Comparison of ENCODE assay signal across 14 cellular contexts in the genomic region with DNA sequence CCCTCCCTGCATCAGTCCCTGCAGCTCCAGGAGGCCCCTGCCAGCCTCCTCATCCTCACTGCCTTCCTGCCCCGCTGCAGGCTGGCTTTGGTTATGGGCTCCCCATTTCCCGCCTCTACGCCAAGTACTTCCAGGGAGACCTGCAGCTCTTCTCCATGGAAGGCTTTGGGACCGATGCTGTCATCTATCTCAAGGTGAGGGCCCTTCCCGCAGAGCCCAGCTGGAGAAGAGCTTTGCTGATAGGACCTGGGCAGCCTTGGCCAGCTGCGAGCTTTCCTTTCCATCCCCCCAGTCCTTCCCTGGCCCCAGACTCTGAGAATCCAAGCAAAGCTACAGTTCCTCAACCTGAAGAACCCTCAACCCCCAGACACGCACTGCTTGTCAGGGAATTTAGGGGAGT. TPM values are rescaled to one million over a fixed set of nuclear protein-coding genes. Genes with fewer than 3 reads are reported as not detected.
"Had no signal": no experiment of that assay in that cellular context is flagged by ENCODE, and none has a peak within 500 bp of the region (broad histone marks: within the 10 kb centered on the region; RNA-seq: fewer than 3 reads in every experiment).

No MANE protein-coding gene starts in this region.

- H3K4me3 Mint-ChIP-seq: immature natural killer cell, nephron progenitor cell, WTC11 had no signal

- H3K27ac Mint-ChIP-seq: immature natural killer cell, WTC11 had no signal

- H3K36me3 Mint-ChIP-seq: activated naive CD4-positive, alpha-beta T cell treated with anti-CD3 and anti-CD28 coated beads, Interleukin-2, amount 50 U/mL, for 72 hours; WTC11 had no signal

- DNase-seq: activated T-cell treated with anti-CD3 and anti-CD28 coated beads, Interleukin-2, amount 50 U/mL, for 1 hour; immature natural killer cell; mesenchymal stem cell; nephron progenitor cell; stimulated activated CD4-positive, alpha-beta T cell treated with anti-CD3 and anti-CD28 coated beads, Interleukin-2, amount 100 ng/mL, for 48 hours; stimulated activated CD8-positive, alpha-beta memory T cell treated with anti-CD3 and anti-CD28 coated beads, Interleukin-4, amount 100 ng/mL, for 48 hours; stimulated activated naive CD4-positive, alpha-beta T cell treated with Interleukin-2 at 50 U/mL for 16 hours; T-helper 9 cell had no signal

- H3K4me1 Mint-ChIP-seq: immature natural killer cell had no signal

- H3K9me3 Mint-ChIP-seq: activated naive CD4-positive, alpha-beta T cell treated with anti-CD3 and anti-CD28 coated beads, Interleukin-2, amount 50 U/mL, for 72 hours; immature natural killer cell; nephron progenitor cell; WTC11 had no signal

- ATAC-seq: activated naive CD4-positive, alpha-beta T cell treated with anti-CD3 and anti-CD28 coated beads, Interleukin-2, amount 50 U/mL, for 72 hours; WTC11 had no signal

RNA-seq across cellular contexts. Expression of a gene that starts 56.6 kb away (rescaled TPM):
- total RNA-seq: cerebellum, fibroblast of villous mesenchyme, mononuclear cell, renal cortical epithelial cell had no signal
- polyA plus RNA-seq: immature natural killer cell had no signal
